34 cellular contexts compared by ENCODE assay signal in the genomic region with DNA sequence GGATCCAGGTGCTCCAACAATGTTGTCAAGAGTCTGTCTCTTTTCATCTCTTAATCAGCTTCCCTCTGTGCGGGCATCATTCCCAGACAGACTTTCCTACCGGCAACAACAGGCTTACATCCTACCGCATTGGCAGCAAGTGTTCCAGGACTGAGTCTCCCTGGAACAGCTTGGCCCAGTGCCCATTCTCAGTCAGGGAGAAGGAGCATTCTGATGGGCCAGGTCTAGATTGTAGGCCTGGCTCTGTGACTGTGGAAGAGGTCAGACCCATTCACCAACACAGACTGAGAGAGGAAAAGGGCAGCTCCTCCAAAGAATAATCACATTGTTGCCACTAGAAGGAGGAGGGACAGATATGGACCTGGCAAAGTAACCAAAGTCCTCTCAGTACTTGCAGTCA.
"Had no signal": no experiment of that assay in that cellular context is flagged by ENCODE, and none has a peak within 500 bp of the region (broad histone marks: within the 10 kb centered on the region; RNA-seq: fewer than 3 reads in every experiment).

No MANE protein-coding gene starts in this region.

- H3K79me2 ChIP-seq: hepatocyte had no signal

- H3K36me3 ChIP-seq: adrenal gland, gastrocnemius medialis, ovary, prostate gland, thyroid gland, upper lobe of right lung had no signal

- H3K27ac ChIP-seq: adrenal gland, body of pancreas, gastrocnemius medialis, hepatocyte, ovary, prostate gland, thyroid gland, upper lobe of right lung had no signal

- H3K4me1 Mint-ChIP-seq: activated CD4-positive, alpha-beta T cell treated with anti-CD3 and anti-CD28 coated beads, Interleukin-2, amount 10 ng/mL, durations not matched to agents 24 days and 14 days; activated naive CD8-positive, alpha-beta T cell treated with anti-CD3 and anti-CD28 coated beads for 36 hours; naive thymus-derived CD4-positive, alpha-beta T cell; stimulated activated naive CD8-positive, alpha-beta T cell treated with anti-CD3 and anti-CD28 coated beads, Interleukin-15, amount 100 ng/mL, for 72 hours had no signal

- H3K4me3 ChIP-seq: adrenal gland, body of pancreas, gastrocnemius medialis, hepatocyte, ovary, prostate gland, smooth muscle cell, thyroid gland, upper lobe of right lung had no signal

- H3K27ac Mint-ChIP-seq: activated CD4-positive, alpha-beta memory T cell treated with anti-CD3 and anti-CD28 coated beads for 36 hours; activated CD4-positive, alpha-beta T cell treated with anti-CD3 and anti-CD28 coated beads, Interleukin-2, amount 10 ng/mL, durations not matched to agents 24 days and 14 days; activated naive CD4-positive, alpha-beta T cell treated with anti-CD3 and anti-CD28 coated beads for 36 hours; activated naive CD8-positive, alpha-beta T cell treated with anti-CD3 and anti-CD28 coated beads for 36 hours; activated T-helper 1 cell treated with anti-CD3 and anti-CD28 coated beads, Interleukin-12 subunit alpha, Interleukin-12 subunit beta, Interleukin-2, Interleukin-4 antibody, amounts not matched to agents 30 ng/mL and 10 ng/mL and 1 ng/mL, durations not matched to agents 14 hours and 24 hours and 36 hours; effector memory CD8-positive, alpha-beta T cell; naive thymus-derived CD4-positive, alpha-beta T cell; stimulated activated memory B cell treated with anti-CD40 and anti-IgM and Interleukin-4, amounts not matched to agents 10 μg/mL and 1 μg/mL and 100 μg/mL, for 72 hours; stimulated activated naive CD8-positive, alpha-beta T cell treated with anti-CD3 and anti-CD28 coated beads, Interleukin-15, amount 100 ng/mL, for 72 hours had no signal

- H3K4me2 ChIP-seq: hepatocyte, smooth muscle cell had no signal

- H3K9me3 ChIP-seq: adrenal gland, body of pancreas, gastrocnemius medialis, ovary, prostate gland, thyroid gland, upper lobe of right lung had no signal

- H3K27me3 ChIP-seq: adrenal gland, body of pancreas, gastrocnemius medialis, ovary, thyroid gland had no signal

- H3K4me1 ChIP-seq: adrenal gland, body of pancreas, gastrocnemius medialis, prostate gland, thyroid gland, upper lobe of right lung had no signal

- H3K9me3 Mint-ChIP-seq: activated CD4-positive, alpha-beta memory T cell treated with anti-CD3 and anti-CD28 coated beads for 36 hours; activated CD4-positive, alpha-beta T cell treated with anti-CD3 and anti-CD28 coated beads, Interleukin-2, amount 10 ng/mL, durations not matched to agents 24 days and 14 days; activated naive CD4-positive, alpha-beta T cell treated with anti-CD3 and anti-CD28 coated beads for 36 hours; activated naive CD8-positive, alpha-beta T cell treated with anti-CD3 and anti-CD28 coated beads for 36 hours; activated T-helper 1 cell treated with anti-CD3 and anti-CD28 coated beads, Interleukin-12 subunit alpha, Interleukin-12 subunit beta, Interleukin-2, Interleukin-4 antibody, amounts not matched to agents 30 ng/mL and 10 ng/mL and 1 ng/mL, durations not matched to agents 14 hours and 24 hours and 36 hours; effector memory CD8-positive, alpha-beta T cell; stimulated activated memory B cell treated with anti-CD40 and anti-IgM and Interleukin-4, amounts not matched to agents 10 μg/mL and 1 μg/mL and 100 μg/mL, for 72 hours; stimulated activated naive CD8-positive, alpha-beta T cell treated with anti-CD3 and anti-CD28 coated beads, Interleukin-15, amount 100 ng/mL, for 72 hours had no signal

- DNase-seq: activated CD4-positive, alpha-beta memory T cell treated with anti-CD3 and anti-CD28 coated beads for 36 hours; activated CD4-positive, alpha-beta T cell treated with anti-CD3 and anti-CD28 coated beads, Interleukin-2, amount 10 ng/mL, durations not matched to agents 24 days and 14 days; activated CD4-positive, CD25-positive, alpha-beta regulatory T cell treated with anti-CD3 and anti-CD28 coated beads, Interleukin-2, amount 50 U/mL, for 72 hours; activated CD8-positive, alpha-beta memory T cell treated with anti-CD3 and anti-CD28 coated beads, Interleukin-2, amount 50 U/mL, for 4 hours; activated effector memory CD4-positive, alpha-beta T cell treated with anti-CD3 and anti-CD28 coated beads, Interleukin-2, amount 50 U/mL, for 16 hours; activated naive CD4-positive, alpha-beta T cell treated with anti-CD3 and anti-CD28 coated beads for 36 hours; activated naive CD8-positive, alpha-beta T cell treated with anti-CD3 and anti-CD28 coated beads for 36 hours; activated T-cell treated with anti-CD3 and anti-CD28 coated beads, Interleukin-2, amount 50 U/mL, for 1 hour; adrenal gland; aorta; body of pancreas; cortex of kidney; effector memory CD8-positive, alpha-beta T cell; erythroblast; gastrocnemius medialis; glutamatergic neuron; islet precursor cell; mammary epithelial cell; midbrain; naive thymus-derived CD4-positive, alpha-beta T cell; ovary; retina; stimulated activated CD4-positive, alpha-beta T cell treated with anti-CD3 and anti-CD28 coated beads, Interleukin-1b, Interleukin-23, amount 100 ng/mL, for 48 hours; stimulated activated CD4-positive, alpha-beta T cell treated with anti-CD3 and anti-CD28 coated beads, Interleukin-4, amount 100 ng/mL, for 4 hours; stimulated activated CD8-positive, alpha-beta memory T cell treated with anti-CD3 and anti-CD28 coated beads, Interleukin-4, amount 100 ng/mL, for 48 hours; stimulated activated naive CD8-positive, alpha-beta T cell treated with anti-CD3 and anti-CD28 coated beads, Interleukin-15, amount 100 ng/mL, for 72 hours; T1000; thyroid gland; upper lobe of right lung had no signal

- H3K4me3 Mint-ChIP-seq: activated CD4-positive, alpha-beta memory T cell treated with anti-CD3 and anti-CD28 coated beads for 36 hours; activated CD4-positive, alpha-beta T cell treated with anti-CD3 and anti-CD28 coated beads, Interleukin-2, amount 10 ng/mL, durations not matched to agents 24 days and 14 days; activated naive CD4-positive, alpha-beta T cell treated with anti-CD3 and anti-CD28 coated beads for 36 hours; activated naive CD8-positive, alpha-beta T cell treated with anti-CD3 and anti-CD28 coated beads for 36 hours; activated T-helper 1 cell treated with anti-CD3 and anti-CD28 coated beads, Interleukin-12 subunit alpha, Interleukin-12 subunit beta, Interleukin-2, Interleukin-4 antibody, amounts not matched to agents 30 ng/mL and 10 ng/mL and 1 ng/mL, durations not matched to agents 14 hours and 24 hours and 36 hours; effector memory CD8-positive, alpha-beta T cell; naive thymus-derived CD4-positive, alpha-beta T cell; stimulated activated memory B cell treated with anti-CD40 and anti-IgM and Interleukin-4, amounts not matched to agents 10 μg/mL and 1 μg/mL and 100 μg/mL, for 72 hours; stimulated activated naive CD8-positive, alpha-beta T cell treated with anti-CD3 and anti-CD28 coated beads, Interleukin-15, amount 100 ng/mL, for 72 hours had no signal

- H3K36me3 Mint-ChIP-seq: activated CD4-positive, alpha-beta memory T cell treated with anti-CD3 and anti-CD28 coated beads for 36 hours; activated naive CD8-positive, alpha-beta T cell treated with anti-CD3 and anti-CD28 coated beads for 36 hours; naive thymus-derived CD4-positive, alpha-beta T cell; stimulated activated memory B cell treated with anti-CD40 and anti-IgM and Interleukin-4, amounts not matched to agents 10 μg/mL and 1 μg/mL and 100 μg/mL, for 72 hours had no signal
